10 cellular contexts compared by ENCODE assay signal in the genomic region with DNA sequence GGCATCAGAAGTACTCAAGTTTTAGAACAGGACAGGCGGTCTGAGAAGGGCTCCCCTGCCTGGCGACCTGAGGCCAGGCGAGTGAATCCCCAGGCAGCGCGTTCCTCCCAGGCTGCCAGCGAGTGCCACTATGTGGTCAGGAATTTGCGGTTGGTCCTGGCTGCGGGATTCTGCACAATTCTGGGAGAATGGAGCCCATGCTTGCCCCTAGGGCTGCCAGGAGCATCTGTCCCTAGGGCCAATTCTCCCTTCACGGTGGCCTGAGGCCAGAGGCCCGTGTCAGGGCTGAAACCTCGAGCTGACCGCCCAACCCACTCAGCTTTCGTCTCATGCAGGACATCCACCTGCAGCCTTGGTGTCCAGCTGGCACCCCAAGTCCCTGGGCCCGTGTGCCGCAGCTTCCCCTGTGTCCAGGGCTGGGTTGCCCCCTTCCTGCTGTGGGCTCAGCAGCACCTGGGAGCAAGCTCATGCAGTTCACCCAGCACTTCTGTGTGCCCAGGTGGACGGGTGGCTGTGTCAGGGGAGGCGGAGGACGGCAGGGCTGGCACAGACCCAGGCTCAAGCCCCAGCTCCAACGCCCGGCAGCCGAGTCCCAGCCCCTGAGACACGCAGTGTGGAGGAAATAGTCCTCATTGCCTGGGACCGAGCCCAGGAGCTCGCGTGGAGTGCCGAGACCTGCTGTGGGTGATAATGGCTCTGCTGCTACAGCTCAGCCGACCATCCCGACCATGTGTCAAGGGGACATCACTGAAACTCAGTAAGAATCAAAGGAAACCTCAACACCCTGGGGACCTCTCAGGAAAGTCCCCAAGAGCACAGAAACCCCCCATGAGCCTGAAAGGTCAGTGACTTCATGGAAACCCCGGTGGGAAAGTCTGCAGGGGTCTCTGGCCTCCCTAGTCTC. TPM values are rescaled to one million over a fixed set of nuclear protein-coding genes. Genes with fewer than 3 reads are reported as not detected.
DNase-seq lines count a peak whose midpoint lies in the region; ATAC-seq lines count a peak whose summit lies in the region.
"Had no signal": no experiment of that assay in that cellular context is flagged by ENCODE, and none has a peak within 500 bp of the region (broad histone marks: within the 10 kb centered on the region; RNA-seq: fewer than 3 reads in every experiment).

No MANE protein-coding gene starts in this region.

- H3K36me3 ChIP-seq in MG63 = peaks cover 92% of the 10 kb centered on the region

- peaks cover 96% of the 10 kb centered on the region for H3K4me1 Mint-ChIP-seq in stimulated activated memory B cell treated with anti-CD40 and anti-IgM and Interleukin-4, amounts not matched to agents 10 μg/mL and 1 μg/mL and 100 μg/mL, for 72 hours

- peak overlapping the region; percentile 97 for H3K27ac Mint-ChIP-seq in stimulated activated memory B cell treated with anti-CD40 and anti-IgM and Interleukin-4, amounts not matched to agents 10 μg/mL and 1 μg/mL and 100 μg/mL, for 72 hours

- ATAC-seq in GM21576 (IDR thresholded peaks at IDR 0.05; ENCODE audit: unreplicated experiment) = peak; percentile 41
- ATAC-seq in HG03342 (IDR thresholded peaks at IDR 0.05; ENCODE audit: unreplicated experiment) = peak; percentile 65
- peak; percentile 82 for ATAC-seq in stimulated activated memory B cell treated with anti-CD40 and anti-IgM and Interleukin-4, amounts not matched to agents 10 μg/mL and 1 μg/mL and 100 μg/mL, for 72 hours

- DNase-seq in NCI-H2196 (lab: John Stamatoyannopoulos, UW; ENCODE audit: unreplicated experiment) (peak; percentile 51), NCI-H2196 treated with DMSO at 0.1 percent for 48 hours (lab: John Stamatoyannopoulos, UW; ENCODE audit: unreplicated experiment) (no peak), MG63 (no peak), NCI-H2081 treated with DMSO at 0.1 percent for 48 hours (lab: John Stamatoyannopoulos, UW) (no peak), NCI-H69 (lab: John Stamatoyannopoulos, UW) (no peak)
- DNase-seq: GM23248, NCI-H1694 had no signal

- no peaks in the 10 kb centered on the region for H3K9me3 Mint-ChIP-seq in stimulated activated memory B cell treated with anti-CD40 and anti-IgM and Interleukin-4, amounts not matched to agents 10 μg/mL and 1 μg/mL and 100 μg/mL, for 72 hours

- H3K36me3 Mint-ChIP-seq in stimulated activated memory B cell treated with anti-CD40 and anti-IgM and Interleukin-4, amounts not matched to agents 10 μg/mL and 1 μg/mL and 100 μg/mL, for 72 hours = peaks cover 81% of the 10 kb centered on the region

- no peaks in the 10 kb centered on the region for H3K9me3 ChIP-seq in MG63

- no peaks in the 10 kb centered on the region for H3K27me3 ChIP-seq in MG63

- no peaks in the 10 kb centered on the region for H3K27me3 Mint-ChIP-seq in stimulated activated memory B cell treated with anti-CD40 and anti-IgM and Interleukin-4, amounts not matched to agents 10 μg/mL and 1 μg/mL and 100 μg/mL, for 72 hours

- H3K4me3 ChIP-seq in MG63 = no peak overlapping the region
- H3K4me3 ChIP-seq: GM23248 had no signal

- H3K4me3 Mint-ChIP-seq in stimulated activated memory B cell treated with anti-CD40 and anti-IgM and Interleukin-4, amounts not matched to agents 10 μg/mL and 1 μg/mL and 100 μg/mL, for 72 hours = peak overlapping the region; percentile 72

RNA-seq across cellular contexts. Expression of gene LPCAT1, which starts 39.1 kb away (rescaled TPM):
- 130 and 166 TPM in 2 replicates for total RNA-seq in MG63 (2014; rRNA removed; shearing (Covaris generic); ENCODE audit: low replicate concordance)

RNA-seq across cellular contexts. Expression of gene SLC6A3, which starts 39.4 kb away (rescaled TPM):
- not detected in 2 replicates for total RNA-seq in MG63 (2014; rRNA removed; shearing (Covaris generic); ENCODE audit: low replicate concordance)
- total RNA-seq: GM23248 had no signal
